Comparison of ENCODE assay signal across 8 cellular contexts in genomic region chr2:27772804-27773203, GRCh38.
DNase-seq lines count a peak whose midpoint lies in the region; ATAC-seq and TF ChIP-seq lines count a peak whose summit lies in the region.

No MANE protein-coding gene starts in this region.

- H3K79me2 ChIP-seq in OCI-LY3 (ENCODE audit: low read length) (peaks cover 54% of the 10 kb centered on the region), parathyroid adenoma (peaks cover 35% of the 10 kb centered on the region)

- H3K4me3 ChIP-seq in OCI-LY3 (ENCODE audit: low read length) (peak overlapping the region; percentile 87), endocrine pancreas (ENCODE audit: control insufficient read depth, insufficient read depth, low read length) (peak overlapping the region; percentile 99), parathyroid adenoma (ENCODE audit: low read depth, low read length) (no peak overlapping the region)

- H3K4me1 ChIP-seq in OCI-LY3 (ENCODE audit: low read length) (peaks cover 16% of the 10 kb centered on the region), endocrine pancreas (ENCODE audit: control insufficient read depth, insufficient read depth, low read length) (peaks cover 25% of the 10 kb centered on the region), parathyroid adenoma (peaks cover 13% of the 10 kb centered on the region)

- ATAC-seq in GM18511 (IDR thresholded peaks at IDR 0.05; ENCODE audit: unreplicated experiment) (no peak), HG02678 (IDR thresholded peaks at IDR 0.05; ENCODE audit: unreplicated experiment) (no peak), HG02870 (IDR thresholded peaks at IDR 0.05; ENCODE audit: unreplicated experiment) (no peak)

- peak overlapping the region; percentile 64 for H3K4me2 ChIP-seq in OCI-LY3 (ENCODE audit: low read length)
- H3K4me2 ChIP-seq in parathyroid adenoma (ENCODE audit: low read length) = peak overlapping the region; percentile 82

- H3K9me3 ChIP-seq in OCI-LY3 (ENCODE audit: insufficient read depth, low read length) (no peaks in the 10 kb centered on the region), endocrine pancreas (ENCODE audit: control insufficient read depth, low read length) (no peaks in the 10 kb centered on the region), parathyroid adenoma (ENCODE audit: control insufficient read depth, low read length) (no peaks in the 10 kb centered on the region)

- H4K20me1 ChIP-seq in OCI-LY3 (ENCODE audit: insufficient read depth, low read length) = 0 out of 2 replicates have a peak, but pooled peaks cover 4% of the 10 kb centered on the region

- TF ChIP-seq CTCF in OCI-LY3 (IDR thresholded peaks at IDR 0.05; ENCODE audit: low read depth, low read length) (no peak), parathyroid adenoma (IDR thresholded peaks at IDR 0.05) (no peak)

- H3K27me3 ChIP-seq in OCI-LY3 (ENCODE audit: low read depth, low read length) (no peaks in the 10 kb centered on the region), endocrine pancreas (ENCODE audit: control insufficient read depth, insufficient read depth, low read length) (no peaks in the 10 kb centered on the region), parathyroid adenoma (ENCODE audit: control insufficient read depth, insufficient read depth, low read length) (no peaks in the 10 kb centered on the region)

- H3K9ac ChIP-seq in OCI-LY3 (ENCODE audit: low read length) = peak overlapping the region; percentile 82
- H3K9ac ChIP-seq in endocrine pancreas (ENCODE audit: control insufficient read depth, insufficient read depth, low read length) = no peak overlapping the region
- no peak overlapping the region for H3K9ac ChIP-seq in parathyroid adenoma

- H2AFZ ChIP-seq in OCI-LY3 (ENCODE audit: low read depth, low read length) (no peak overlapping the region), parathyroid adenoma (no peak overlapping the region)

- H3K27ac ChIP-seq in OCI-LY3 (ENCODE audit: low read length) = no peak overlapping the region
- no peak overlapping the region for H3K27ac ChIP-seq in parathyroid adenoma

- H3K36me3 ChIP-seq in OCI-LY3 (replicated peaks; ENCODE audit: low read depth, low read length) (peaks cover 6% of the 10 kb centered on the region), endocrine pancreas (ENCODE audit: control insufficient read depth, insufficient read depth, low read length) (no peaks in the 10 kb centered on the region), parathyroid adenoma (ENCODE audit: control insufficient read depth, insufficient read depth, low read length) (no peaks in the 10 kb centered on the region)

- DNase-seq in EL = peak; percentile 28
- DNase-seq in cerebellar nuclear complex (lab: John Stamatoyannopoulos, UW) = no peak
